22 cellular contexts compared by ENCODE assay signal in the genomic region with DNA sequence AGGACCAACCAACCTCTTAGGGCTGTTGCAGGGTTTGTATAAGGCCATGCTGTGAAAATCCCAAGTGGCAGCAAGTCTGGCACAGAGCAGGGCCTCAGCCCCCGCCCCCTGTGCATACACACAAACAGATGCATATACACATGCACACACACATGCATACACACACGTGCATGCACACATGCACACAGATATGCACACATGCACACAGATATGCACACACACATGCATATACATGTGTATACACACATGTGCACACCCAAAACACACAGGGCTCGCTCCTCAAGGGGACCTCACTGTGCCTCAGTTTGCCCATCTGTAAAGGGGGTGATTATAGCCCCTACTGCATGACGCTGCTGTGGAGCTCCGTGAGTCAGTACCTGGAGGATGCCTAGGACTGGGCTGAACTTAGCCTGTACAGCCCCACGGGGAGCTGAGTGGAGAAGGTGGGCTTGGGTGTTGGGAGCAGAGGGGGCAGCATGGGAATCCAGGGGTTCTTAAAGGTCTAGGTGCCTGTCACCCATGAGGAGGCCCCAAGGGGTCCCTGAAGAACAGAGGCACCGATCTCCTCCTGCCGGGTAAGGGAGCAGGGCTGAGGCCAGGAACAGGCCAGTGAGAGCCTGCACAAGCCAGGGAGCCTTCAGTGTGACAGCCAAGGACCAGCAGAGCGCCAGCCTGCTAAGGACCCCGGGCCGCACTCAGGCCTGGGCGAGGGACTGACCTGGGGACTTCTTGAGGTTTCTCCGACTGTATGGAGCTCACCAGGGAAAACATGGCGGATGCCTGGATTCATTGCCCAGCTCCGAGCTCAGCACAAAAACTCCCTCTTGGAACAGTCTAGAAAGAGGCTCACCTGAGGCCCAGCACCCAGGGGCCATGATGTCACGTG. TPM values are rescaled to one million over a fixed set of nuclear protein-coding genes. Genes with fewer than 3 reads are reported as not detected.
DNase-seq lines count a peak whose midpoint lies in the region; ATAC-seq, FAIRE-seq and TF ChIP-seq lines count a peak whose summit lies in the region.
"Had no signal": no experiment of that assay in that cellular context is flagged by ENCODE, and none has a peak within 500 bp of the region (broad histone marks: within the 10 kb centered on the region; RNA-seq: fewer than 3 reads in every experiment).

No MANE protein-coding gene starts in this region.

- intact Hi-C loops in kidney (cut with DNase I) = loop anchor here (10.0 kb wide), 1 partner anchor 517 kb away; no protein-coding TSS in a partner anchor

- peak; percentile 36 for ATAC-seq in stimulated activated naive CD8-positive, alpha-beta T cell treated with anti-CD3 and anti-CD28 coated beads, Interleukin-15, amount 100 ng/mL, for 72 hours
- ATAC-seq in stimulated activated naive CD8-positive, alpha-beta T cell treated with anti-CD3 and anti-CD28 coated beads, Interleukin-15, Interleukin-2, amounts not matched to agents 100 U/mL and 50 U/mL, for 24 hours = no peak
- ATAC-seq in HG03378 (IDR thresholded peaks at IDR 0.05; ENCODE audit: unreplicated experiment) = no peak
- ATAC-seq in GM21528 (IDR thresholded peaks at IDR 0.05; ENCODE audit: low FRiP score, unreplicated experiment) = no peak

- no peaks in the 10 kb centered on the region for H3K9me3 ChIP-seq in kidney (ENCODE audit: control insufficient read depth in 1 of 2, low read length in 2 of 2)
- no peaks in the 10 kb centered on the region for H3K9me3 ChIP-seq in osteoblast (ENCODE audit: low read depth, low read length)

- no peaks in the 10 kb centered on the region for H3K4me1 ChIP-seq in kidney (ENCODE audit: control insufficient read depth in 1 of 2, insufficient read depth in 1 of 2, low read depth in 1 of 2, low read length in 2 of 2)
- H3K4me1 ChIP-seq in osteoblast (ENCODE audit: insufficient read depth, low read length) = no peaks in the 10 kb centered on the region

- H3K4me3 Mint-ChIP-seq in stimulated activated naive CD8-positive, alpha-beta T cell treated with anti-CD3 and anti-CD28 coated beads, Interleukin-15, amount 100 ng/mL, for 72 hours = no peak overlapping the region
- H3K4me3 Mint-ChIP-seq: CD4-positive, CD25-positive, alpha-beta regulatory T cell had no signal

- no peak overlapping the region for H3K27ac ChIP-seq in kidney (ENCODE audit: low read depth in 2 of 2, low read length in 2 of 2)
- H3K27ac ChIP-seq in osteoblast (ENCODE audit: low read depth, low read length) = no peak overlapping the region
- H3K27ac ChIP-seq: PC-9, SK-N-MC had no signal

- no peak overlapping the region for H2AFZ ChIP-seq in osteoblast (ENCODE audit: low read length)
- H2AFZ ChIP-seq: PC-9 had no signal

- H3K27me3 ChIP-seq in osteoblast (ENCODE audit: insufficient read depth, low read length) = peaks cover 3% of the 10 kb centered on the region

- no peaks in the 10 kb centered on the region for H4K20me1 ChIP-seq in osteoblast (ENCODE audit: insufficient read depth, low read length)

- no peaks in the 10 kb centered on the region for H3K9me3 Mint-ChIP-seq in stimulated activated naive CD8-positive, alpha-beta T cell treated with anti-CD3 and anti-CD28 coated beads, Interleukin-15, amount 100 ng/mL, for 72 hours

- no peak overlapping the region for H3K9ac ChIP-seq in kidney (ENCODE audit: low read length in 2 of 2)

- H3K79me2 ChIP-seq in osteoblast (ENCODE audit: insufficient read depth, low read length) = no peaks in the 10 kb centered on the region

- no peak for DNase-seq in stimulated activated naive CD8-positive, alpha-beta T cell treated with anti-CD3 and anti-CD28 coated beads, Interleukin-15, amount 100 ng/mL, for 72 hours
- DNase-seq in stimulated activated naive CD8-positive, alpha-beta T cell treated with anti-CD3 and anti-CD28 coated beads, Interleukin-15, Interleukin-2, amounts not matched to agents 100 U/mL and 50 U/mL, for 24 hours = no peak
- DNase-seq in kidney (peak; percentile 41), osteoblast (ENCODE audit: insufficient read length, low spot score, missing footprints) (peak; percentile 65)
- no peak for DNase-seq in activated naive CD4-positive, alpha-beta T cell (lab: John Stamatoyannopoulos, UW)
- DNase-seq: CD4-positive, CD25-positive, alpha-beta regulatory T cell; DMS79; NCI-H1105; NCI-H146; NCI-H2029; NCI-H2227 treated with DMSO at 0.1 percent for 48 hours; NCI-H510A treated with DMSO at 0.1 percent for 48 hours; NCI-H748 treated with DMSO at 0.1 percent for 48 hours; PC-9; RPMI8226; SHP77 treated with DMSO at 0.1 percent for 48 hours had no signal

- H3K4me3 ChIP-seq in kidney (ENCODE audit: low read length in 2 of 2) (no peak overlapping the region), osteoblast (ENCODE audit: insufficient read depth, low read length) (no peak overlapping the region)
- H3K4me3 ChIP-seq: PC-9, SK-N-MC had no signal

- H3K4me2 ChIP-seq in osteoblast (ENCODE audit: insufficient read depth, low read length) = no peak overlapping the region
- H3K4me2 ChIP-seq: PC-9 had no signal

- no peaks in the 10 kb centered on the region for H3K27me3 Mint-ChIP-seq in stimulated activated naive CD8-positive, alpha-beta T cell treated with anti-CD3 and anti-CD28 coated beads, Interleukin-15, amount 100 ng/mL, for 72 hours
- H3K27me3 Mint-ChIP-seq: CD4-positive, CD25-positive, alpha-beta regulatory T cell had no signal

- H3K27ac Mint-ChIP-seq in stimulated activated naive CD8-positive, alpha-beta T cell treated with anti-CD3 and anti-CD28 coated beads, Interleukin-15, amount 100 ng/mL, for 72 hours = peak overlapping the region in 1 of 2 donors; percentile 71
- H3K27ac Mint-ChIP-seq: CD4-positive, CD25-positive, alpha-beta regulatory T cell had no signal

- TF ChIP-seq CTCF in kidney (IDR thresholded peaks at IDR 0.05; ENCODE audit: borderline replicate concordance, extremely low read depth, insufficient read depth) (no peak), osteoblast (IDR thresholded peaks at IDR 0.05; ENCODE audit: extremely low read depth, low read depth, low read length) (no peak)

- H3K36me3 ChIP-seq in kidney (ENCODE audit: control insufficient read depth in 1 of 2, insufficient read depth in 2 of 2, low read length in 2 of 2) = no peaks in the 10 kb centered on the region
- H3K36me3 ChIP-seq in osteoblast (ENCODE audit: insufficient read depth, low read length) = no peaks in the 10 kb centered on the region

- H3K4me1 Mint-ChIP-seq in stimulated activated naive CD8-positive, alpha-beta T cell treated with anti-CD3 and anti-CD28 coated beads, Interleukin-15, amount 100 ng/mL, for 72 hours = no peaks in the 10 kb centered on the region
- H3K4me1 Mint-ChIP-seq: CD4-positive, CD25-positive, alpha-beta regulatory T cell had no signal

- no peak for FAIRE-seq in kidney (lab: Jason Lieb, UNC)
- FAIRE-seq: GM19239, H54 had no signal

RNA-seq across cellular contexts. Expression of a gene that starts 24.0 kb away (rescaled TPM):
- total RNA-seq in kidney (0.09 TPM), osteoblast (not detected in 2 replicates)
- polyA plus RNA-seq in kidney (ENCODE audit: insufficient read depth, low read depth, low replicate concordance) = 0.49 TPM
- total RNA-seq: A172; CD4-positive, CD25-positive, alpha-beta regulatory T cell; PC-9 had no signal
- polyA plus RNA-seq: CD4-positive, CD25-positive, alpha-beta regulatory T cell had no signal

RNA-seq across cellular contexts. Expression of a gene that starts 25.3 kb away (rescaled TPM):
- total RNA-seq in kidney (not detected), osteoblast (not detected in 2 replicates)
- not detected for polyA plus RNA-seq in kidney (ENCODE audit: insufficient read depth, low read depth, low replicate concordance)
- total RNA-seq: A172; CD4-positive, CD25-positive, alpha-beta regulatory T cell had no signal
- polyA plus RNA-seq: CD4-positive, CD25-positive, alpha-beta regulatory T cell had no signal

RNA-seq across cellular contexts. Expression of a gene that starts 53.4 kb away (rescaled TPM):
- total RNA-seq in kidney (not detected), osteoblast (not detected in 2 replicates)
- polyA plus RNA-seq in kidney (ENCODE audit: insufficient read depth, low read depth, low replicate concordance) = not detected
- total RNA-seq: CD4-positive, CD25-positive, alpha-beta regulatory T cell had no signal
- polyA plus RNA-seq: CD4-positive, CD25-positive, alpha-beta regulatory T cell had no signal

RNA-seq across cellular contexts. Expression of a gene that starts 55.7 kb away (rescaled TPM):
- total RNA-seq in kidney (6.7 TPM), osteoblast (not detected in 2 replicates)
- 8.5 TPM for polyA plus RNA-seq in kidney (ENCODE audit: insufficient read depth, low read depth, low replicate concordance)
- total RNA-seq: A172; CD4-positive, CD25-positive, alpha-beta regulatory T cell; PC-9 had no signal
- polyA plus RNA-seq: CD4-positive, CD25-positive, alpha-beta regulatory T cell had no signal

Comparison
In these comparisons a context has a peak if more than half of its experiments do, and no peak if none do; other contexts are left out.
1. DNase-seq: peak in kidney (single experiment) and osteoblast (single experiment); none in stimulated activated naive CD8-positive, alpha-beta T cell treated with anti-CD3 and anti-CD28 coated beads, Interleukin-15, amount 100 ng/mL, for 72 hours (0 of 2), stimulated activated naive CD8-positive, alpha-beta T cell treated with anti-CD3 and anti-CD28 coated beads, Interleukin-15, Interleukin-2, amounts not matched to agents 100 U/mL and 50 U/mL, for 24 hours (single experiment) and activated naive CD4-positive, alpha-beta T cell (0 of 4).